34 cellular contexts compared by ENCODE assay signal in the genomic region with DNA sequence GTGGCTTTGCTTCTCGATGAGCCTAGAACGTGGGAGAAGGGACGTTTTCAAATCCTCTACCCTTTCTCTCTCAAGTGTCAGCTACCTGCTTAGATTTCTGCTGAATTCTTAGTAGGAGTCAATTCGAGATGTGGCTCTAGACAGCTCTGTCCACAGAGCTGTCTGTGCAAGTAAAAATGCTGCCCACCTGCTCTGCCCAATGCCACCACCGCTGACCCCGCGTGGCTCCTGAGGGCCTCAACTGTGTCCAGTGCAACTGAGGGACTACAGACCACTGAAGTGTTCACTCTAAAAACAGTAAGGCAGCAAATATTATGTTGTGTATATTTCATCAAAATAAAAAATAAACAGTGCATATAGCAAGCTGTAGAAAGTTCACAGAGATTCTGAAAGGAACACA.
"Had no signal": no experiment of that assay in that cellular context is flagged by ENCODE, and none has a peak within 500 bp of the region (broad histone marks: within the 10 kb centered on the region; RNA-seq: fewer than 3 reads in every experiment).

No MANE protein-coding gene starts in this region.

- H3K36me3 ChIP-seq: MG63 had no signal

- H3K9me3 ChIP-seq: MG63 had no signal

- H3K27ac ChIP-seq: KMS-11 had no signal

- H3K27me3 ChIP-seq: MG63 had no signal

- DNase-seq: Karpas-422, Kasumi-1, MG63, MM.1S, MV-4-11, NCI-H1048, NCI-H1092, NCI-H1092 treated with DMSO at 0.1 percent for 48 hours, NCI-H1105, NCI-H1105 treated with DMSO at 0.1 percent for 48 hours, NCI-H1417, NCI-H1417 treated with DMSO at 0.1 percent for 48 hours, NCI-H1436, NCI-H1436 treated with DMSO at 0.1 percent for 48 hours, NCI-H146, NCI-H1694, NCI-H1694 treated with DMSO at 0.1 percent for 48 hours, NCI-H187, NCI-H187 treated with DMSO at 0.1 percent for 48 hours, NCI-H1930, NCI-H2029, NCI-H2029 treated with DMSO at 0.1 percent for 48 hours, NCI-H2081, NCI-H2081 treated with DMSO at 0.1 percent for 48 hours, NCI-H2107, NCI-H2171, NCI-H2171 treated with DMSO at 0.1 percent for 48 hours, NCI-H2227 treated with DMSO at 0.1 percent for 48 hours, NCI-H226, NCI-H345, NCI-H446, NCI-H446 treated with DMSO at 0.1 percent for 48 hours, NCI-H510A had no signal

- H3K4me3 ChIP-seq: MG63 had no signal
